ENCODE assay signal across 8 cellular contexts in genomic region chr16:11780988-11781680, GRCh38. TPM values are rescaled to one million over a fixed set of nuclear protein-coding genes. Genes with fewer than 3 reads are reported as not detected.
DNase-seq lines count a peak whose midpoint lies in the region; ATAC-seq and TF ChIP-seq lines count a peak whose summit lies in the region.

No MANE protein-coding gene starts in this region.

- no peak for DNase-seq in GM12864 (ENCODE audit: low read depth)
- peak; percentile 93 for DNase-seq in NCI-H2171 treated with DMSO at 0.1 percent for 48 hours (lab: John Stamatoyannopoulos, UW)
- no peak for DNase-seq in ascending aorta (ENCODE audit: low spot score in 2 of 2)
- no peak for DNase-seq in neural progenitor cell (ENCODE audit: low spot score)
- DNase-seq in RKO (ENCODE audit: low spot score), result no peak
- DNase-seq in globus pallidus (ENCODE audit: low spot score), result no peak
- DNase-seq in activated T-cell treated with anti-CD3 and anti-CD28 coated beads, Interleukin-2, amount 50 U/mL, for 48 hours, result no peak

- H3K4me3 Mint-ChIP-seq in neural progenitor cell, result no peak overlapping the region

- H3K36me3 ChIP-seq in ascending aorta (peaks cover 30 to 38% of the 10 kb centered on the region in 2 donors), neural progenitor cell (peaks cover 12% of the 10 kb centered on the region)

- H3K4me1 ChIP-seq in ascending aorta (peaks cover 2 to 36% of the 10 kb centered on the region in 2 donors), neural progenitor cell (no peaks in the 10 kb centered on the region)

- H4K20me1 ChIP-seq in neural progenitor cell (ENCODE audit: low read depth), result peaks cover 31% of the 10 kb centered on the region

- H3K36me3 Mint-ChIP-seq in neural progenitor cell, result peaks cover 3% of the 10 kb centered on the region

- intact Hi-C loops in ascending aorta (cut with DNase I), result no loop called here

- H3K27ac ChIP-seq in ascending aorta, result peak overlapping the region; percentile 88 to 90
- no peak overlapping the region for H3K27ac ChIP-seq in neural progenitor cell

- peaks cover 6% of the 10 kb centered on the region for H3K4me1 Mint-ChIP-seq in neural progenitor cell

- ATAC-seq in HG03159 (IDR thresholded peaks at IDR 0.05; ENCODE audit: unreplicated experiment), result no peak

- H3K4me2 ChIP-seq in neural progenitor cell, result no peak overlapping the region

- no peaks in the 10 kb centered on the region for H3K9me3 ChIP-seq in ascending aorta
- H3K9me3 ChIP-seq in neural progenitor cell (ENCODE audit: low read depth), result no peaks in the 10 kb centered on the region

- H3K9me3 Mint-ChIP-seq in neural progenitor cell, result no peaks in the 10 kb centered on the region

- H3K27me3 Mint-ChIP-seq in neural progenitor cell (ENCODE audit: insufficient read depth, low read depth), result no peaks in the 10 kb centered on the region

- TF ChIP-seq CTCF in GM12864 (IDR thresholded peaks at IDR 0.05; ENCODE audit: low read depth, low read length, missing control alignments) (no peak), ascending aorta (IDR thresholded peaks at IDR 0.05) (no peak), neural progenitor cell (IDR thresholded peaks at IDR 0.05) (no peak)

- H3K27me3 ChIP-seq in ascending aorta (no peaks in the 10 kb centered on the region), neural progenitor cell (no peaks in the 10 kb centered on the region)

- H2AFZ ChIP-seq in neural progenitor cell (replicated peaks), result no peak overlapping the region

- peak overlapping the region; percentile 56 for H3K4me3 ChIP-seq in GM12864 (ENCODE audit: low read depth, low read length)
- H3K4me3 ChIP-seq in ascending aorta, result peak overlapping the region in 1 of 2 donors; percentile 41
- no peak overlapping the region for H3K4me3 ChIP-seq in neural progenitor cell

- peak overlapping the region; percentile 8 for H3K27ac Mint-ChIP-seq in neural progenitor cell

- H3K79me2 ChIP-seq in neural progenitor cell (ENCODE audit: low read depth), result peaks cover 67% of the 10 kb centered on the region

- H3F3A ChIP-seq in neural progenitor cell (ENCODE audit: low read depth), result no peaks in the 10 kb centered on the region

- H3K9ac ChIP-seq in neural progenitor cell, result no peak overlapping the region

RNA-seq across cellular contexts. Expression of gene ZC3H7A, which starts 15.9 kb away (rescaled TPM):
- 56.9 TPM for total RNA-seq in ascending aorta
- 33.8 and 82.6 TPM in 2 replicates for total RNA-seq in neural progenitor cell (ENCODE audit: low replicate concordance)

RNA-seq across cellular contexts. Expression of gene TXNDC11, which starts 38.5 kb away (rescaled TPM):
- total RNA-seq in ascending aorta (86.5 TPM), neural progenitor cell (ENCODE audit: low replicate concordance) (7.4 and 11.4 TPM in 2 replicates)
